In genomic region chr3:129234441-129234840, GRCh38 we compare ENCODE assay signal across 1 cellular context.
TF ChIP-seq lines count a peak whose summit lies in the region.

No MANE protein-coding gene starts in this region.

TF ChIP-seq in H1, 55 proteins besides CTCF, POLR2A, EP300 and RAD21:
- TF ChIP-seq GTF2F1 (IDR thresholded peaks at IDR 0.05; ENCODE audit: borderline replicate concordance, low read depth, low read length) (no peak), SAP30 (IDR thresholded peaks at IDR 0.05; ENCODE audit: insufficient read depth, insufficient replicate concordance, low read length) (no peak), NRF1 (IDR thresholded peaks at IDR 0.05; ENCODE audit: low read depth, low read length) (no peak), NANOG (IDR thresholded peaks at IDR 0.05; ENCODE audit: insufficient read depth, low read depth, low read length, poor library complexity, severe bottlenecking) (no peak), KDM4A (IDR thresholded peaks at IDR 0.05; ENCODE audit: low read depth, low read length, severe bottlenecking) (no peak), ATF3 (IDR thresholded peaks at IDR 0.05; ENCODE audit: insufficient read depth, low read depth, low read length) (no peak), HDAC2 (IDR thresholded peaks at IDR 0.05; ENCODE audit: borderline replicate concordance in 1 of 2, low read depth in 2 of 2, low read length in 2 of 2) (no peak), TBP (IDR thresholded peaks at IDR 0.05; ENCODE audit: low read depth, low read length) (no peak), MAX (IDR thresholded peaks at IDR 0.05) (no peak), TEAD4 (IDR thresholded peaks at IDR 0.05; ENCODE audit: low read depth, low read length) (no peak), CBX8 (IDR thresholded peaks at IDR 0.05; ENCODE audit: borderline replicate concordance, low read depth, low read length) (no peak), EZH2 (IDR thresholded peaks at IDR 0.05; ENCODE audit: low read depth, low read length, severe bottlenecking) (no peak), E2F6 (IDR thresholded peaks at IDR 0.05) (no peak), CHD7 (IDR thresholded peaks at IDR 0.05; ENCODE audit: insufficient replicate concordance, low read length) (no peak), SIRT6 (IDR thresholded peaks at IDR 0.05; ENCODE audit: low read length) (no peak), ASH2L (IDR thresholded peaks at IDR 0.05; ENCODE audit: low read length) (no peak)
